1 cellular context compared by ENCODE assay signal in genomic region chr7:44184874-44185446, GRCh38.
TF ChIP-seq lines count a peak whose summit lies in the region.

No MANE protein-coding gene starts in this region.

TF ChIP-seq in K562, 482 proteins besides CTCF, POLR2A, EP300 and RAD21:
- peak; percentile 67 for TF ChIP-seq FOSL1 (tag; conservative IDR thresholded peaks at IDR 0.05)
- TF ChIP-seq RHOXF2B (CRISPR knock-in tag; conservative IDR thresholded peaks at IDR 0.05), result no peak
- no peak for TF ChIP-seq ZBTB17 (CRISPR knock-in tag; IDR thresholded peaks at IDR 0.05)
- TF ChIP-seq ARID3A (IDR thresholded peaks at IDR 0.05; ENCODE audit: borderline replicate concordance, low read depth, low read length), result no peak
- TF ChIP-seq GTF2F1 (IDR thresholded peaks at IDR 0.05; ENCODE audit: low read depth, low read length), result no peak
- no peak for TF ChIP-seq SMAD4 (CRISPR knock-in tag; conservative IDR thresholded peaks at IDR 0.05)
- TF ChIP-seq, protein P1, sequence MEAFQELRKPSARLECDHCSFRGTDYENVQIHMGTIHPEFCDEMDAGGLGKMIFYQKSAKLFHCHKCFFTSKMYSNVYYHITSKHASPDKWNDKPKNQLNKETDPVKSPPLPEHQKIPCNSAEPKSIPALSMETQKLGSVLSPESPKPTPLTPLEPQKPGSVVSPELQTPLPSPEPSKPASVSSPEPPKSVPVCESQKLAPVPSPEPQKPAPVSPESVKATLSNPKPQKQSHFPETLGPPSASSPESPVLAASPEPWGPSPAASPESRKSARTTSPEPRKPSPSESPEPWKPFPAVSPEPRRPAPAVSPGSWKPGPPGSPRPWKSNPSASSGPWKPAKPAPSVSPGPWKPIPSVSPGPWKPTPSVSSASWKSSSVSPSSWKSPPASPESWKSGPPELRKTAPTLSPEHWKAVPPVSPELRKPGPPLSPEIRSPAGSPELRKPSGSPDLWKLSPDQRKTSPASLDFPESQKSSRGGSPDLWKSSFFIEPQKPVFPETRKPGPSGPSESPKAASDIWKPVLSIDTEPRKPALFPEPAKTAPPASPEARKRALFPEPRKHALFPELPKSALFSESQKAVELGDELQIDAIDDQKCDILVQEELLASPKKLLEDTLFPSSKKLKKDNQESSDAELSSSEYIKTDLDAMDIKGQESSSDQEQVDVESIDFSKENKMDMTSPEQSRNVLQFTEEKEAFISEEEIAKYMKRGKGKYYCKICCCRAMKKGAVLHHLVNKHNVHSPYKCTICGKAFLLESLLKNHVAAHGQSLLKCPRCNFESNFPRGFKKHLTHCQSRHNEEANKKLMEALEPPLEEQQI (IDR thresholded peaks at IDR 0.05), result no peak
- TF ChIP-seq SPI1 (IDR thresholded peaks at IDR 0.05; ENCODE audit: borderline replicate concordance, low read depth, low read length), result peak; percentile 45; the same call in 1 of the 2 replicates
- no peak for TF ChIP-seq YY1 (IDR thresholded peaks at IDR 0.05; ENCODE audit: borderline replicate concordance in 1 of 3, control insufficient read depth in 1 of 3, extremely low read depth in 1 of 3, insufficient read depth in 3 of 3, insufficient read length in 1 of 3, insufficient replicate concordance in 2 of 3, low read depth in 1 of 3, low read length in 2 of 3)
- TF ChIP-seq LARP7 (IDR thresholded peaks at IDR 0.05), result 0 out of 2 replicates have a peak, but pooled peaks have one; percentile 28
- no peak for TF ChIP-seq EWSR1 (IDR thresholded peaks at IDR 0.05; ENCODE audit: borderline replicate concordance, low read depth, partially characterized antibody)
- TF ChIP-seq THRAP3 (IDR thresholded peaks at IDR 0.05; ENCODE audit: borderline replicate concordance), result no peak
- no peak for TF ChIP-seq RBM17 (IDR thresholded peaks at IDR 0.05; ENCODE audit: borderline replicate concordance, low read depth, low read length)
- TF ChIP-seq, protein P2, sequence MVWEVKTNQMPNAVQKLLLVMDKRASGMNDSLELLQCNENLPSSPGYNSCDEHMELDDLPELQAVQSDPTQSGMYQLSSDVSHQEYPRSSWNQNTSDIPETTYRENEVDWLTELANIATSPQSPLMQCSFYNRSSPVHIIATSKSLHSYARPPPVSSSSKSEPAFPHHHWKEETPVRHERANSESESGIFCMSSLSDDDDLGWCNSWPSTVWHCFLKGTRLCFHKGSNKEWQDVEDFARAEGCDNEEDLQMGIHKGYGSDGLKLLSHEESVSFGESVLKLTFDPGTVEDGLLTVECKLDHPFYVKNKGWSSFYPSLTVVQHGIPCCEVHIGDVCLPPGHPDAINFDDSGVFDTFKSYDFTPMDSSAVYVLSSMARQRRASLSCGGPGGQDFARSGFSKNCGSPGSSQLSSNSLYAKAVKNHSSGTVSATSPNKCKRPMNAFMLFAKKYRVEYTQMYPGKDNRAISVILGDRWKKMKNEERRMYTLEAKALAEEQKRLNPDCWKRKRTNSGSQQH (CRISPR knock-in tag; IDR thresholded peaks at IDR 0.05), result peak; percentile 61; the same call in 1 of the 2 replicates
- no peak for TF ChIP-seq ETV6 (IDR thresholded peaks at IDR 0.05; ENCODE audit: borderline replicate concordance in 1 of 2, low read depth in 2 of 2, low read length in 1 of 2)
- TF ChIP-seq ETV6 (CRISPR knock-in tag; IDR thresholded peaks at IDR 0.05; ENCODE audit: borderline replicate concordance), result no peak
- TF ChIP-seq THRB (CRISPR knock-in tag; conservative IDR thresholded peaks at IDR 0.05), result 0 out of 2 replicates have a peak, but pooled peaks have one; percentile 68
- TF ChIP-seq, protein P3, sequence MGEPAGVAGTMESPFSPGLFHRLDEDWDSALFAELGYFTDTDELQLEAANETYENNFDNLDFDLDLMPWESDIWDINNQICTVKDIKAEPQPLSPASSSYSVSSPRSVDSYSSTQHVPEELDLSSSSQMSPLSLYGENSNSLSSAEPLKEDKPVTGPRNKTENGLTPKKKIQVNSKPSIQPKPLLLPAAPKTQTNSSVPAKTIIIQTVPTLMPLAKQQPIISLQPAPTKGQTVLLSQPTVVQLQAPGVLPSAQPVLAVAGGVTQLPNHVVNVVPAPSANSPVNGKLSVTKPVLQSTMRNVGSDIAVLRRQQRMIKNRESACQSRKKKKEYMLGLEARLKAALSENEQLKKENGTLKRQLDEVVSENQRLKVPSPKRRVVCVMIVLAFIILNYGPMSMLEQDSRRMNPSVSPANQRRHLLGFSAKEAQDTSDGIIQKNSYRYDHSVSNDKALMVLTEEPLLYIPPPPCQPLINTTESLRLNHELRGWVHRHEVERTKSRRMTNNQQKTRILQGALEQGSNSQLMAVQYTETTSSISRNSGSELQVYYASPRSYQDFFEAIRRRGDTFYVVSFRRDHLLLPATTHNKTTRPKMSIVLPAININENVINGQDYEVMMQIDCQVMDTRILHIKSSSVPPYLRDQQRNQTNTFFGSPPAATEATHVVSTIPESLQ (CRISPR knock-in tag; IDR thresholded peaks at IDR 0.05), result no peak
- TF ChIP-seq ZSCAN32 (CRISPR knock-in tag; IDR thresholded peaks at IDR 0.05), result no peak
- TF ChIP-seq, protein P4, sequence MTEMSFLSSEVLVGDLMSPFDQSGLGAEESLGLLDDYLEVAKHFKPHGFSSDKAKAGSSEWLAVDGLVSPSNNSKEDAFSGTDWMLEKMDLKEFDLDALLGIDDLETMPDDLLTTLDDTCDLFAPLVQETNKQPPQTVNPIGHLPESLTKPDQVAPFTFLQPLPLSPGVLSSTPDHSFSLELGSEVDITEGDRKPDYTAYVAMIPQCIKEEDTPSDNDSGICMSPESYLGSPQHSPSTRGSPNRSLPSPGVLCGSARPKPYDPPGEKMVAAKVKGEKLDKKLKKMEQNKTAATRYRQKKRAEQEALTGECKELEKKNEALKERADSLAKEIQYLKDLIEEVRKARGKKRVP (CRISPR knock-in tag; IDR thresholded peaks at IDR 0.05), result no peak
- TF ChIP-seq SMARCE1 (IDR thresholded peaks at IDR 0.05), result no peak
- no peak for TF ChIP-seq CAMTA2 (CRISPR knock-in tag; conservative IDR thresholded peaks at IDR 0.05)
- TF ChIP-seq CBX5 (IDR thresholded peaks at IDR 0.05; ENCODE audit: borderline replicate concordance, low read depth), result no peak
- TF ChIP-seq, protein P5, sequence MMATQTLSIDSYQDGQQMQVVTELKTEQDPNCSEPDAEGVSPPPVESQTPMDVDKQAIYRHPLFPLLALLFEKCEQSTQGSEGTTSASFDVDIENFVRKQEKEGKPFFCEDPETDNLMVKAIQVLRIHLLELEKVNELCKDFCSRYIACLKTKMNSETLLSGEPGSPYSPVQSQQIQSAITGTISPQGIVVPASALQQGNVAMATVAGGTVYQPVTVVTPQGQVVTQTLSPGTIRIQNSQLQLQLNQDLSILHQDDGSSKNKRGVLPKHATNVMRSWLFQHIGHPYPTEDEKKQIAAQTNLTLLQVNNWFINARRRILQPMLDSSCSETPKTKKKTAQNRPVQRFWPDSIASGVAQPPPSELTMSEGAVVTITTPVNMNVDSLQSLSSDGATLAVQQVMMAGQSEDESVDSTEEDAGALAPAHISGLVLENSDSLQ (IDR thresholded peaks at IDR 0.05), result no peak
